21 cellular contexts compared by ENCODE assay signal in genomic region chr11:80443177-80443576, GRCh38.
A peak's percentile ranks its signal among the peaks of the same experiment; 100 is the strongest.
DNase-seq lines count a peak whose midpoint lies in the region; ATAC-seq and TF ChIP-seq lines count a peak whose summit lies in the region.
"Had no signal": no experiment of that assay in that cellular context is flagged by ENCODE, and none has a peak within 500 bp of the region (broad histone marks: within the 10 kb centered on the region; RNA-seq: fewer than 3 reads in every experiment).

No MANE protein-coding gene starts in this region.

- H3K27me3 ChIP-seq in ACC112 (ENCODE audit: insufficient read depth, low read length) (peaks cover 4% of the 10 kb centered on the region; the same call in 1 of the 2 replicates), mammary epithelial cell (ENCODE audit: insufficient read depth, low read length) (no peaks in the 10 kb centered on the region)
- H3K27me3 ChIP-seq: Peyer's patch had no signal

- no peaks in the 10 kb centered on the region for H3K36me3 ChIP-seq in ACC112 (ENCODE audit: insufficient read depth, low read length)
- no peaks in the 10 kb centered on the region for H3K36me3 ChIP-seq in mammary epithelial cell (ENCODE audit: insufficient read depth, low read length)
- H3K36me3 ChIP-seq: Peyer's patch had no signal

- intact Hi-C loops in mammary epithelial cell (cut with micrococcal nuclease) (no loop called here), sciatic nerve (cut with DNase I) (no loop called here)

- DNase-seq in NOMO-1 (lab: John Stamatoyannopoulos, UW; ENCODE audit: unreplicated experiment in 2 of 2) (peak; percentile 76 to 90), mammary epithelial cell (peak; percentile 45), iris pigment epithelial cell (ENCODE audit: low read depth) (peak; percentile 9), hippocampal formation (lab: John Stamatoyannopoulos, UW) (no peak), sciatic nerve (ENCODE audit: low spot score) (no peak), NCI-H1436 treated with DMSO at 0.1 percent for 48 hours (lab: John Stamatoyannopoulos, UW) (no peak)
- DNase-seq in activated T-cell treated with anti-CD3 and anti-CD28 coated beads, Interleukin-2, amount 50 U/mL, for 1 hour, result no peak
- DNase-seq: C1 segment of cervical spinal cord, COR-L47, DMS79, H9, Kasumi-1, NCI-H1417 treated with DMSO at 0.1 percent for 48 hours, NCI-H2029 treated with DMSO at 0.1 percent for 48 hours, NCI-H2227 treated with DMSO at 0.1 percent for 48 hours, NCI-H69, Peyer's patch, SHP77 had no signal

- no peak overlapping the region for H3K4me3 ChIP-seq in ACC112 (ENCODE audit: low read depth, low read length)
- no peak overlapping the region for H3K4me3 ChIP-seq in mammary epithelial cell (replicated peaks in 1 of 3; ENCODE audit: insufficient read depth in 1 of 3, low read depth in 2 of 3, low read length in 3 of 3)
- H3K4me3 ChIP-seq: GM12878, Peyer's patch had no signal

- peaks cover 26% of the 10 kb centered on the region for H3K4me1 ChIP-seq in ACC112 (ENCODE audit: control insufficient read depth, insufficient read depth, low read length, unreplicated experiment)
- peaks cover 24% of the 10 kb centered on the region for H3K4me1 ChIP-seq in mammary epithelial cell (ENCODE audit: insufficient read depth, low read length)
- H3K4me1 ChIP-seq: Peyer's patch had no signal

- no peaks in the 10 kb centered on the region for H3K9me3 ChIP-seq in mammary epithelial cell (replicated peaks; ENCODE audit: insufficient read depth, low read length)
- H3K9me3 ChIP-seq: Peyer's patch had no signal

- H2AFZ ChIP-seq in ACC112 (ENCODE audit: low read length, unreplicated experiment) (no peak overlapping the region), mammary epithelial cell (ENCODE audit: low read depth, low read length) (peak overlapping the region; percentile 12)

- ATAC-seq in sciatic nerve, result no peak
- ATAC-seq: GM12878, SK-N-SH treated with all-trans-retinoic acid at 6 μM for 48 hours had no signal

- H3K4me2 ChIP-seq in mammary epithelial cell (ENCODE audit: insufficient read depth, low read depth, low read length), result peak overlapping the region; percentile 38

- WGBS in mammary epithelial cell (ENCODE audit: low coverage, missing lambda C conversion rate), result 6% methylated on average over 2 of the region's 2 CpGs

- H3K9ac ChIP-seq in mammary epithelial cell (ENCODE audit: insufficient read depth, low read length), result no peak overlapping the region

- dilution Hi-C loops in mammary epithelial cell (cut with HindIII; ENCODE audit: low sequenced_read_pairs), result no loop called here

- no peaks in the 10 kb centered on the region for H4K20me1 ChIP-seq in mammary epithelial cell (ENCODE audit: insufficient read depth, low read length)

- H3K79me2 ChIP-seq in ACC112 (ENCODE audit: control insufficient read depth, insufficient read depth, low read length, unreplicated experiment) (no peaks in the 10 kb centered on the region), mammary epithelial cell (ENCODE audit: insufficient read depth, low read length) (no peaks in the 10 kb centered on the region)

- CTCF ChIA-PET in mammary epithelial cell (lab: Charles Lee; ENCODE audit: low non-redundant PET), result no interaction called here

- BruUV-seq in mammary epithelial cell (replicated peaks; lab: Mats Ljungman, UMichigan), result no TSS peak

- TF ChIP-seq CTCF in mammary epithelial cell (conservative IDR thresholded peaks at IDR 0.05 in 1 of 2, IDR thresholded peaks at IDR 0.05 in 1 of 2; ENCODE audit: extremely low read depth in 1 of 2, insufficient read depth in 1 of 2, low read depth in 1 of 2, low read length in 2 of 2), result no peak

- H3K27ac ChIP-seq in ACC112 (ENCODE audit: low read depth, low read length) (peak overlapping the region; percentile 70), mammary epithelial cell (ENCODE audit: insufficient read depth, low read depth, low read length) (peak overlapping the region; percentile 4)
- H3K27ac ChIP-seq: Peyer's patch had no signal

- in situ Hi-C loops in mammary epithelial cell (cut with MboI; ENCODE audit: low sequenced_read_pairs in 2 of 2), result no loop called here

Comparison
In these comparisons a context has a peak if more than half of its experiments do, and no peak if none do; other contexts are left out.
1. DNase-seq: peak in NOMO-1 (2 of 2), mammary epithelial cell (single experiment) and iris pigment epithelial cell (single experiment); none in activated T-cell treated with anti-CD3 and anti-CD28 coated beads, Interleukin-2, amount 50 U/mL, for 1 hour (single experiment), hippocampal formation (0 of 2), sciatic nerve (single experiment) and NCI-H1436 treated with DMSO at 0.1 percent for 48 hours (single experiment).